12 cellular contexts compared by ENCODE assay signal in the genomic region with DNA sequence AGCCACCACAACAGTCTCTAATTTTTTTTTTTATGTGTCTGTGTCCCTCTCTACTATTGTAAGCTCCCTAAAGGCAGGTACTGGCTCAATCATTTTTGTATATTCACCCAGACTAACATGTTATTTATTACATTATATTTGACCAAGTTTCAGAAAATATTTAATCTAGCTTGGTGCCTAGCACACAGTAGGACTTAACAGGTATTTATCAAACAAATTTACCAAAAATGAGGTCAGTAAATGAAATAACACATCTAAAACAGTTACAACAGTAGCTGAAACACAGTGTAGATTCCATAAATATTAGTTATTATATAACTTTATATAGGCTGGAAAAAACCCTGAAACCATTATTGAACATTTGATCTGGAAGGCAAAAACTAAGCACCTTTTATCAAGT. TPM values are rescaled to one million over a fixed set of nuclear protein-coding genes. Genes with fewer than 3 reads are reported as not detected.
A peak's percentile ranks its signal among the peaks of the same experiment; 100 is the strongest.
DNase-seq lines count a peak whose midpoint lies in the region; ATAC-seq and TF ChIP-seq lines count a peak whose summit lies in the region.
"Had no signal": no experiment of that assay in that cellular context is flagged by ENCODE, and none has a peak within 500 bp of the region (broad histone marks: within the 10 kb centered on the region; RNA-seq: fewer than 3 reads in every experiment).

No MANE protein-coding gene starts in this region.

- H2BK120ac ChIP-seq in mesenchymal stem cell (ENCODE audit: low read depth, low read length): no peak overlapping the region

- H3K4me3 ChIP-seq in A673 (ENCODE audit: low read depth, low read length, poor library complexity, severe bottlenecking) (peak overlapping the region; percentile 71), DOHH2 (ENCODE audit: low read length) (peak overlapping the region; percentile 34), mesenchymal stem cell (ENCODE audit: insufficient read depth in 1 of 2, low read depth in 1 of 2, low read length in 2 of 2) (peak overlapping the region in 1 of 2 experiments; percentile 98), brain microvascular endothelial cell (ENCODE audit: low read depth, low read length) (no peak overlapping the region), esophagus squamous epithelium (no peak overlapping the region)

- no peak overlapping the region for H2BK15ac ChIP-seq in mesenchymal stem cell (ENCODE audit: low read depth, poor library complexity, severe bottlenecking)

- H3K27me3 ChIP-seq in A673 (replicated peaks; ENCODE audit: insufficient read depth, low read depth, low read length, poor library complexity) (no peaks in the 10 kb centered on the region), DOHH2 (ENCODE audit: control insufficient read depth, low read length) (no peaks in the 10 kb centered on the region), mesenchymal stem cell (ENCODE audit: control insufficient read depth in 1 of 2, insufficient read depth in 1 of 2, low read length in 2 of 2) (no peaks in the 10 kb centered on the region), brain microvascular endothelial cell (replicated peaks) (no peaks in the 10 kb centered on the region), esophagus squamous epithelium (no peaks in the 10 kb centered on the region)
- H3K27me3 ChIP-seq: right atrium auricular region had no signal

- H3K27me3 Mint-ChIP-seq in WTC11 (ENCODE audit: low read depth): no peaks in the 10 kb centered on the region
- H3K27me3 Mint-ChIP-seq: memory B cell had no signal

- 0 out of 2 replicates have a peak overlapping the region, but pooled peaks have one; percentile 47 for H3K4me3 Mint-ChIP-seq in WTC11
- H3K4me3 Mint-ChIP-seq: memory B cell had no signal

- peaks cover 3% of the 10 kb centered on the region for H3K36me3 Mint-ChIP-seq in WTC11

- no peak overlapping the region for H4K8ac ChIP-seq in mesenchymal stem cell (ENCODE audit: low read length)

- DNase-seq in A673 (ENCODE audit: low spot score): no peak
- DNase-seq in WTC11 (ENCODE audit: low spot score): no peak
- DNase-seq in mesenchymal stem cell: no peak
- no peak for DNase-seq in anterior cingulate cortex (lab: John Stamatoyannopoulos, UW)
- no peak for DNase-seq in brain microvascular endothelial cell
- no peak for DNase-seq in esophagus squamous epithelium (lab: John Stamatoyannopoulos, UW)
- DNase-seq: GOT3 had no signal

- no peak overlapping the region for H3K23ac ChIP-seq in mesenchymal stem cell (ENCODE audit: low read length in 2 of 2)

- H3K18ac ChIP-seq in mesenchymal stem cell (ENCODE audit: low read depth in 1 of 2, low read length in 2 of 2): no peak overlapping the region

- H3K4ac ChIP-seq in mesenchymal stem cell (ENCODE audit: low read depth in 1 of 2, low read length in 2 of 2): no peak overlapping the region

- H3K9ac ChIP-seq in mesenchymal stem cell (ENCODE audit: low read length): peak overlapping the region; percentile 30

- no peak overlapping the region for H2AFZ ChIP-seq in mesenchymal stem cell (ENCODE audit: low read depth, low read length)

- H4K20me1 ChIP-seq in DOHH2 (ENCODE audit: control insufficient read depth, insufficient read depth, low read depth, low read length): peaks cover 3% of the 10 kb centered on the region

- H4K91ac ChIP-seq in mesenchymal stem cell (ENCODE audit: low read length): no peak overlapping the region

- H3K4me2 ChIP-seq in DOHH2 (ENCODE audit: low read length) (peak overlapping the region; percentile 81), mesenchymal stem cell (ENCODE audit: low read length, poor library complexity, severe bottlenecking) (no peak overlapping the region)

- no peak overlapping the region for H2BK12ac ChIP-seq in mesenchymal stem cell (ENCODE audit: low read length in 2 of 2)

- peak overlapping the region; percentile 98 for H3K27ac ChIP-seq in A673 (ENCODE audit: low read depth, low read length, poor library complexity, severe bottlenecking)
- H3K27ac ChIP-seq in DOHH2 (ENCODE audit: low read depth, low read length): no peak overlapping the region
- no peak overlapping the region for H3K27ac ChIP-seq in mesenchymal stem cell (ENCODE audit: low read length, poor library complexity, severe bottlenecking)
- no peak overlapping the region for H3K27ac ChIP-seq in brain microvascular endothelial cell
- no peak overlapping the region for H3K27ac ChIP-seq in esophagus squamous epithelium
- H3K27ac ChIP-seq: right atrium auricular region, RWPE1 had no signal

- H3K79me1 ChIP-seq in mesenchymal stem cell (replicated peaks; ENCODE audit: low read length, poor library complexity, severe bottlenecking): peaks cover 4% of the 10 kb centered on the region

- no peaks in the 10 kb centered on the region for H3K9me3 ChIP-seq in A673 (ENCODE audit: low read depth, low read length, poor library complexity, severe bottlenecking)
- no peaks in the 10 kb centered on the region for H3K9me3 ChIP-seq in DOHH2 (ENCODE audit: control insufficient read depth, insufficient read depth, low read length)
- no peaks in the 10 kb centered on the region for H3K9me3 ChIP-seq in mesenchymal stem cell (ENCODE audit: control insufficient read depth, low read length)
- H3K9me3 ChIP-seq in esophagus squamous epithelium: no peaks in the 10 kb centered on the region
- H3K9me3 ChIP-seq: right atrium auricular region had no signal

- peaks cover 28% of the 10 kb centered on the region for H3K4me1 Mint-ChIP-seq in WTC11

- no peak overlapping the region for H3K27ac Mint-ChIP-seq in WTC11
- H3K27ac Mint-ChIP-seq: memory B cell had no signal

- peaks cover 76% of the 10 kb centered on the region for H3K79me2 ChIP-seq in DOHH2 (ENCODE audit: control insufficient read depth, low read length)

- H3K36me3 ChIP-seq in A673 (ENCODE audit: insufficient read depth, low read length, poor library complexity, severe bottlenecking) (peaks cover 24% of the 10 kb centered on the region), DOHH2 (ENCODE audit: control insufficient read depth, low read length) (peaks cover 37% of the 10 kb centered on the region), mesenchymal stem cell (ENCODE audit: control insufficient read depth in 1 of 2, insufficient read depth in 2 of 2, low read depth in 1 of 2, low read length in 2 of 2) (peaks cover 3 to 8% of the 10 kb centered on the region in 2 experiments), brain microvascular endothelial cell (replicated peaks) (no peaks in the 10 kb centered on the region), esophagus squamous epithelium (peaks cover 0 to 11% (median 0%) of the 10 kb centered on the region in 3 donors)
- H3K36me3 ChIP-seq: right atrium auricular region had no signal

- 0 out of 2 replicates have a peak, but pooled peaks cover 4% of the 10 kb centered on the region for H3F3A ChIP-seq in DOHH2 (ENCODE audit: control insufficient read depth, insufficient read depth)

- no peak overlapping the region for H3K14ac ChIP-seq in mesenchymal stem cell (ENCODE audit: low read length in 2 of 2)

- no peak overlapping the region for H2AK5ac ChIP-seq in mesenchymal stem cell (ENCODE audit: low read length, severe bottlenecking)

- no peaks in the 10 kb centered on the region for H3K9me2 ChIP-seq in DOHH2 (replicated peaks; ENCODE audit: control insufficient read depth, low read length)

- in situ Hi-C loops in brain microvascular endothelial cell (cut with HindIII; ENCODE audit: low pct_ligation_motif_present, low sequenced_read_pairs): no loop called here

- CTCF ChIA-PET in A673 (lab: Charles Lee) (interaction anchor here (0.5 kb wide), 1 partner anchor 12 kb away, joined by 3 read pairs; no protein-coding TSS in a partner anchor), WTC11 (lab: Charles Lee) (interaction anchor here (0.6 to 1.0 kb wide), 2 partner anchors 20 to 1707 kb away, joined by 3 read pairs; no protein-coding TSS in a partner anchor)

- H3K4me1 ChIP-seq in A673 (ENCODE audit: insufficient read depth, low read length, poor library complexity, severe bottlenecking): peaks cover 16% of the 10 kb centered on the region
- H3K4me1 ChIP-seq in DOHH2 (ENCODE audit: control insufficient read depth, low read length): peaks cover 39% of the 10 kb centered on the region
- peaks cover 10% of the 10 kb centered on the region for H3K4me1 ChIP-seq in mesenchymal stem cell (ENCODE audit: control insufficient read depth, insufficient read depth, low read depth, low read length)
- peaks cover 11 to 76% (median 34%) of the 10 kb centered on the region in 3 donors for H3K4me1 ChIP-seq in esophagus squamous epithelium

- POLR2A ChIA-PET in A673 (lab: Charles Lee; ENCODE audit: low non-redundant PET) (no interaction called here), WTC11 (lab: Charles Lee) (no interaction called here)

- TF ChIP-seq POLR2A in esophagus squamous epithelium (IDR thresholded peaks at IDR 0.05): no peak

- no peaks in the 10 kb centered on the region for H3K9me3 Mint-ChIP-seq in WTC11
- H3K9me3 Mint-ChIP-seq: memory B cell had no signal

- ATAC-seq in WTC11 (no peak), HG03025 (IDR thresholded peaks at IDR 0.05; ENCODE audit: low FRiP score, unreplicated experiment) (no peak)

- no peak overlapping the region for H2BK5ac ChIP-seq in mesenchymal stem cell (ENCODE audit: low read depth, low read length, poor library complexity, severe bottlenecking)

- BruUV-seq in A673 (replicated peaks; lab: Mats Ljungman, UMichigan): no TSS peak

- intact Hi-C loops in A673 (cut with micrococcal nuclease; ENCODE audit: unreplicated experiment): no loop called here
- intact Hi-C loops in esophagus squamous epithelium (cut with DNase I): no loop called here

- no peak for TF ChIP-seq CTCF in A673 (conservative IDR thresholded peaks at IDR 0.05; ENCODE audit: low read depth, low read length)
- no peak for TF ChIP-seq CTCF in DOHH2 (IDR thresholded peaks at IDR 0.05; ENCODE audit: low read depth, low read length, poor library complexity, severe bottlenecking)
- no peak for TF ChIP-seq CTCF in WTC11 (IDR thresholded peaks at IDR 0.05)
- TF ChIP-seq CTCF in brain microvascular endothelial cell (IDR thresholded peaks at IDR 0.05; ENCODE audit: low read depth, low read length, missing control alignments): no peak
- no peak for TF ChIP-seq CTCF in esophagus squamous epithelium (IDR thresholded peaks at IDR 0.05)

TF ChIP-seq in WTC11, 78 proteins besides CTCF, POLR2A, EP300 and RAD21 (continues in another document):
- TF ChIP-seq TCF7 (CRISPR knock-in tag; IDR thresholded peaks at IDR 0.05; ENCODE audit: low read depth) (no peak), NR2C2 (CRISPR knock-in tag; IDR thresholded peaks at IDR 0.05) (no peak)

RNA-seq across cellular contexts. Expression of gene NRDC, which starts 2.7 kb away (rescaled TPM):
- total RNA-seq in A673 (2021) (1,009 and 1,043 TPM in 2 replicates), WTC11 (2021) (172 to 201 TPM (median 179 TPM) in 3 replicates), esophagus squamous epithelium (10 to 100 TPM; 35.1 to 83.7 (median 64.1) TPM)
- polyA plus RNA-seq in mesenchymal stem cell (2013, experiment 1 of 2): 102 TPM
- polyA plus RNA-seq in mesenchymal stem cell (2013, experiment 2 of 2): 96.9 TPM

Comparison
In these comparisons a context has a peak if more than half of its experiments do, and no peak if none do; other contexts are left out.
1. H3K4me3 ChIP-seq: peak in A673 (single experiment) and DOHH2 (single experiment); none in brain microvascular endothelial cell (single experiment) and esophagus squamous epithelium (0 of 4).